In genomic region chr19:45076029-45076850, GRCh38 we compare ENCODE assay signal across 1 cellular context.
TF ChIP-seq lines count a peak whose summit lies in the region.

TSS of gene ZNF296 (minus strand) at chr19:45076478. CDS start at chr19:45076373, 105 bp downstream.

TF ChIP-seq in K562, 482 proteins besides CTCF, POLR2A, EP300 and RAD21 (continued from another document and continues in another):
- TF ChIP-seq GTF2B (IDR thresholded peaks at IDR 0.05; ENCODE audit: extremely low read depth, insufficient read length), result no peak
- TF ChIP-seq FOXP1 (CRISPR knock-in tag; IDR thresholded peaks at IDR 0.05), result peak; percentile 57; the same call in 1 of the 2 replicates
- TF ChIP-seq ZNF780A (CRISPR knock-in tag; IDR thresholded peaks at IDR 0.05), result no peak
- TF ChIP-seq E2F6 (IDR thresholded peaks at IDR 0.05; ENCODE audit: borderline replicate concordance in 1 of 2, extremely low read depth in 1 of 2, insufficient read depth in 1 of 2, insufficient read length in 1 of 2, low read depth in 1 of 2, low read length in 1 of 2, poor library complexity in 1 of 2, severe bottlenecking in 1 of 2), result peak; percentile 76 to 92
- TF ChIP-seq NFIC (IDR thresholded peaks at IDR 0.05), result no peak
- no peak for TF ChIP-seq PRDM10 (IDR thresholded peaks at IDR 0.05; ENCODE audit: partially characterized antibody)
- no peak for TF ChIP-seq ASH1L (IDR thresholded peaks at IDR 0.05; ENCODE audit: borderline replicate concordance, low read depth, partially characterized antibody)
- TF ChIP-seq FOSL1 (tag; conservative IDR thresholded peaks at IDR 0.05), result no peak
- no peak; the same call in 1 of the 2 replicates for TF ChIP-seq BRD4 (IDR thresholded peaks at IDR 0.05)
- no peak for TF ChIP-seq LCOR (CRISPR knock-in tag; IDR thresholded peaks at IDR 0.05)
- TF ChIP-seq CBX1 (IDR thresholded peaks at IDR 0.05; ENCODE audit: low read depth), result no peak; the same call in 1 of the 2 replicates
- TF ChIP-seq CBX2 (IDR thresholded peaks at IDR 0.05; ENCODE audit: insufficient read depth, low read length, poor library complexity, severe bottlenecking), result no peak
- TF ChIP-seq ZNF197 (CRISPR knock-in tag; IDR thresholded peaks at IDR 0.05; ENCODE audit: low read depth), result no peak
- no peak for TF ChIP-seq ZNF398 (CRISPR knock-in tag; IDR thresholded peaks at IDR 0.05)
- TF ChIP-seq ZNF41 (CRISPR knock-in tag; conservative IDR thresholded peaks at IDR 0.05), result no peak
- no peak for TF ChIP-seq GABPA (tag; conservative IDR thresholded peaks at IDR 0.05; ENCODE audit: low read depth)
- no peak for TF ChIP-seq MAFK (IDR thresholded peaks at IDR 0.05; ENCODE audit: low read length)
- no peak for TF ChIP-seq HOMEZ (CRISPR knock-in tag; IDR thresholded peaks at IDR 0.05)
- 0 out of 2 replicates have a peak, but pooled peaks have one; percentile 42 for TF ChIP-seq E2F5 (CRISPR knock-in tag; IDR thresholded peaks at IDR 0.05)
- peak; percentile 66; the same call in 1 of the 2 replicates for TF ChIP-seq ZNF609 (CRISPR knock-in tag; IDR thresholded peaks at IDR 0.05; ENCODE audit: borderline replicate concordance)
- no peak for TF ChIP-seq ZBTB12 (CRISPR knock-in tag; IDR thresholded peaks at IDR 0.05)
- no peak for TF ChIP-seq ZMIZ1 (IDR thresholded peaks at IDR 0.05; ENCODE audit: low read depth in 2 of 2, low read length in 2 of 2)
- peak; percentile 93 for TF ChIP-seq CTBP1 (IDR thresholded peaks at IDR 0.05; ENCODE audit: borderline replicate concordance)
- TF ChIP-seq TCF7 (IDR thresholded peaks at IDR 0.05; ENCODE audit: borderline replicate concordance), result no peak
- no peak for TF ChIP-seq ZNF277 (CRISPR knock-in tag; IDR thresholded peaks at IDR 0.05; ENCODE audit: borderline replicate concordance)
- no peak for TF ChIP-seq NCOA2 (IDR thresholded peaks at IDR 0.05; ENCODE audit: partially characterized antibody in 2 of 2)
- no peak for TF ChIP-seq SIX5 (IDR thresholded peaks at IDR 0.05; ENCODE audit: borderline replicate concordance in 1 of 2, insufficient read depth in 1 of 2, low read depth in 1 of 2, low read length in 2 of 2)
- peak; percentile 58; the same call in 1 of the 2 replicates for TF ChIP-seq ZNF583 (CRISPR knock-in tag; IDR thresholded peaks at IDR 0.05)
- TF ChIP-seq ZNF511 (CRISPR knock-in tag; IDR thresholded peaks at IDR 0.05), result no peak
- no peak for TF ChIP-seq SAFB (IDR thresholded peaks at IDR 0.05; ENCODE audit: borderline replicate concordance, low read depth, low read length)
- no peak for TF ChIP-seq CREB3 (tag; conservative IDR thresholded peaks at IDR 0.05; ENCODE audit: low read depth)
- peak; percentile 48; the same call in 1 of the 2 replicates for TF ChIP-seq SOX6 (IDR thresholded peaks at IDR 0.05)
